In the genomic region with DNA sequence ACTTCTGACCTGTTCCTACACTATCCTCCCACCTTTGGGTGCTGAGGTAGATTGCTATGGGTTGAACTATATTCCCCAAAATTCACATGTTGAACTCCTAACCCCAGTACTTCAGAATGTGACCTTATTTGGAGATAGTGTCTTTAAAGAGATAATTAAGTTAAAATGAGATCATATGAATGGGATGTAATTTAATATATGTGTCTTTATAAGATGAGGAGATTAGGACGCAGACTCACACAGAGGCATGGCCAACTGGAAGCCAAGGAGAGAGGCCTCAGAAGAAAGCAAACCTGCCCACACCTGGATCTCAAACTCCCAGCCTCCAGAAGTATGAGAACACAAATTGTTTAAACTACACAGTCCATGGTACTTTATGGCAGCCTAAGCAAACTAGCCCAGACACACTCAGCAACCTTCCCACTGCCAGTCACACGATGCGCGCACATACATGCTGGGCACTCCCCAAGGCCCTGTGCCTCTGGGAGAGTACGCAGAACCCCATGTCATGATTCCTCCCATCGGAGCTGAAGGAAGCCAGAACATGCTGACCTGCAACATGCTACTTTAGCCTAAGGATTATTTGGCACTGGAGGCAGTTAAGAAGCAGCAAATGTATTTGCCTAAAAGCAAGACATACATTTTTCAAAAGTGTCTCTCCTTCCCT, we compare ENCODE assay signal across 1 cellular context.
TF ChIP-seq lines count a peak whose summit lies in the region.

No MANE protein-coding gene starts in this region.

TF ChIP-seq in GM23338, 12 proteins besides CTCF, POLR2A, EP300 and RAD21 (continued from another document):
- TF ChIP-seq ZNF462 (CRISPR knock-in tag; IDR thresholded peaks at IDR 0.05): no peak
- no peak for TF ChIP-seq ZNF331 (CRISPR knock-in tag; IDR thresholded peaks at IDR 0.05; ENCODE audit: low read depth)
- no peak for TF ChIP-seq CREB1 (CRISPR knock-in tag; IDR thresholded peaks at IDR 0.05; ENCODE audit: low read depth)
- no peak for TF ChIP-seq JUNB (IDR thresholded peaks at IDR 0.05; ENCODE audit: unreplicated experiment)
- TF ChIP-seq POLR2AphosphoS5 (IDR thresholded peaks at IDR 0.05; ENCODE audit: low read depth): no peak
- TF ChIP-seq ZNF114 (CRISPR knock-in tag; IDR thresholded peaks at IDR 0.05): no peak
- TF ChIP-seq, protein P1, sequence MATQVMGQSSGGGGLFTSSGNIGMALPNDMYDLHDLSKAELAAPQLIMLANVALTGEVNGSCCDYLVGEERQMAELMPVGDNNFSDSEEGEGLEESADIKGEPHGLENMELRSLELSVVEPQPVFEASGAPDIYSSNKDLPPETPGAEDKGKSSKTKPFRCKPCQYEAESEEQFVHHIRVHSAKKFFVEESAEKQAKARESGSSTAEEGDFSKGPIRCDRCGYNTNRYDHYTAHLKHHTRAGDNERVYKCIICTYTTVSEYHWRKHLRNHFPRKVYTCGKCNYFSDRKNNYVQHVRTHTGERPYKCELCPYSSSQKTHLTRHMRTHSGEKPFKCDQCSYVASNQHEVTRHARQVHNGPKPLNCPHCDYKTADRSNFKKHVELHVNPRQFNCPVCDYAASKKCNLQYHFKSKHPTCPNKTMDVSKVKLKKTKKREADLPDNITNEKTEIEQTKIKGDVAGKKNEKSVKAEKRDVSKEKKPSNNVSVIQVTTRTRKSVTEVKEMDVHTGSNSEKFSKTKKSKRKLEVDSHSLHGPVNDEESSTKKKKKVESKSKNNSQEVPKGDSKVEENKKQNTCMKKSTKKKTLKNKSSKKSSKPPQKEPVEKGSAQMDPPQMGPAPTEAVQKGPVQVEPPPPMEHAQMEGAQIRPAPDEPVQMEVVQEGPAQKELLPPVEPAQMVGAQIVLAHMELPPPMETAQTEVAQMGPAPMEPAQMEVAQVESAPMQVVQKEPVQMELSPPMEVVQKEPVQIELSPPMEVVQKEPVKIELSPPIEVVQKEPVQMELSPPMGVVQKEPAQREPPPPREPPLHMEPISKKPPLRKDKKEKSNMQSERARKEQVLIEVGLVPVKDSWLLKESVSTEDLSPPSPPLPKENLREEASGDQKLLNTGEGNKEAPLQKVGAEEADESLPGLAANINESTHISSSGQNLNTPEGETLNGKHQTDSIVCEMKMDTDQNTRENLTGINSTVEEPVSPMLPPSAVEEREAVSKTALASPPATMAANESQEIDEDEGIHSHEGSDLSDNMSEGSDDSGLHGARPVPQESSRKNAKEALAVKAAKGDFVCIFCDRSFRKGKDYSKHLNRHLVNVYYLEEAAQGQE (IDR thresholded peaks at IDR 0.05; ENCODE audit: unreplicated experiment): no peak
- TF ChIP-seq EZH2 (IDR thresholded peaks at IDR 0.05; ENCODE audit: low read depth, unreplicated experiment): no peak
